Comparison of ENCODE assay signal across 12 cellular contexts in the genomic region with DNA sequence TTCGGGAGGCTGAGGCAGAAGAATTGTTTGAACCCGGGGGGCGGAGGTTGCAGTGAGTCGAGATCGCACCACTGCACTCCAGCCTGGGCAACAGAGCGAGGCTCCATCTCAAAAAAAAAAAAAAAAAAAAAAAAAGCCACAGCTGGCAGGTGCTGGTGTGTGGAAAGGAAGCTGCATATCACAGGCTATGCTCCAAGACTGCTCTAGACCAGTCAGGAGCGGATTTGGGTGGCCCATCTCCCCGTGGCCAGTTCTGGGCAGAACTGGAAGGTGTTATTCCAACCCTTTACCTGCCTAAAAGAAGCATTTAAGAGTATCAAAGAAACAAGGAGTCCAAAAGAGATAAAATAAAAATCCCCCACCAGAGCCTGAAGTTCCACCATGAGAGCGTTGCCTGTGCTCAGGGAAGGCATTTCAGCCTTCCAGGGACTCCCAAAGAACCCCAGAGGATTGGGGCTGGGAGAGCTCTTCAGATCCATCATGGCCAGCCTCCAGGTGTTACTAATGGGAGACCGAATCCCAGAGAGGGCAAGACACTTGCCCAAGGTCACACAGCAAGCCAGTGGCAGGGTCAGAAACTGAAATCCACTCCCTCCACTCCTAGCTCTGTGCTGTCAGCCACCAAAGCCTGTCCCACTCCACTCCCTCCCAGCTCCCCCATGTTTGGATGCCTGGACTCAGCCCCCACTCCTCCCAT. TPM values are rescaled to one million over a fixed set of nuclear protein-coding genes. Genes with fewer than 3 reads are reported as not detected.
DNase-seq lines count a peak whose midpoint lies in the region; ATAC-seq and TF ChIP-seq lines count a peak whose summit lies in the region.
"Had no signal": no experiment of that assay in that cellular context is flagged by ENCODE, and none has a peak within 500 bp of the region (broad histone marks: within the 10 kb centered on the region; RNA-seq: fewer than 3 reads in every experiment).

No MANE protein-coding gene starts in this region.

- H3K27me3 ChIP-seq in CD4-positive, alpha-beta T cell (ENCODE audit: control insufficient read depth, insufficient read depth, low read length): no peaks in the 10 kb centered on the region

- no peak overlapping the region for H3K4me3 Mint-ChIP-seq in activated T-cell treated with anti-CD3 and anti-CD28 coated beads, Interleukin-2, amount 50 U/mL, for 24 hours
- no peak overlapping the region for H3K4me3 Mint-ChIP-seq in CD4-positive, alpha-beta T cell

- no peaks in the 10 kb centered on the region for H3K9me3 ChIP-seq in CD4-positive, alpha-beta T cell (ENCODE audit: control insufficient read depth, low read length)
- H3K9me3 ChIP-seq: HAP-1 had no signal

- H3K9me3 Mint-ChIP-seq in activated T-cell treated with anti-CD3 and anti-CD28 coated beads, Interleukin-2, amount 50 U/mL, for 24 hours: no peaks in the 10 kb centered on the region
- no peaks in the 10 kb centered on the region for H3K9me3 Mint-ChIP-seq in CD4-positive, alpha-beta T cell

- no peak for TF ChIP-seq CTCF in CD4-positive, alpha-beta T cell (IDR thresholded peaks at IDR 0.05)

- POLR2A ChIA-PET in CD4-positive, alpha-beta T cell (lab: Charles Lee): interaction anchor here (1.2 to 4.5 kb wide), 4 partner anchors 14 to 120 kb away, joined by 4 to 41 read pairs (median 6); a partner anchor contains a TSS
- POLR2A ChIA-PET in HEK293T (lab: Yijun Ruan, JAX): interaction anchor here (1.1 kb wide), 1 partner anchor 121 kb away, joined by 3 read pairs; no protein-coding TSS in a partner anchor

- peak overlapping the region; percentile 76 for H3K27ac Mint-ChIP-seq in activated T-cell treated with anti-CD3 and anti-CD28 coated beads, Interleukin-2, amount 50 U/mL, for 24 hours
- H3K27ac Mint-ChIP-seq in CD4-positive, alpha-beta T cell: peak overlapping the region; percentile 62

- no peaks in the 10 kb centered on the region for H3K4me1 Mint-ChIP-seq in activated T-cell treated with anti-CD3 and anti-CD28 coated beads, Interleukin-2, amount 50 U/mL, for 24 hours (ENCODE audit: low read depth)
- H3K4me1 Mint-ChIP-seq in CD4-positive, alpha-beta T cell (ENCODE audit: low read depth): peaks cover 18% of the 10 kb centered on the region

- CTCF ChIA-PET in CD4-positive, alpha-beta T cell (lab: Charles Lee): interaction anchor here (0.7 to 2.6 kb wide), 14 partner anchors 13 to 422 kb away, joined by 3 to 41 read pairs (median 4); a partner anchor contains a TSS
- CTCF ChIA-PET in HEK293T (lab: Yijun Ruan, JAX): interaction anchor here (0.6 to 2.8 kb wide), 13 partner anchors 9 to 211 kb away, joined by 3 to 14 read pairs (median 6); a partner anchor contains a TSS

- H3K36me3 Mint-ChIP-seq in activated T-cell treated with anti-CD3 and anti-CD28 coated beads, Interleukin-2, amount 50 U/mL, for 24 hours (ENCODE audit: low read depth): peaks cover 93% of the 10 kb centered on the region
- H3K36me3 Mint-ChIP-seq in CD4-positive, alpha-beta T cell (ENCODE audit: low read depth): peaks cover 79% of the 10 kb centered on the region

- no peak for ATAC-seq in CD4-positive, alpha-beta T cell (ENCODE audit: poor library complexity)
- ATAC-seq in left colon (peak; percentile 9), GM21723 (IDR thresholded peaks at IDR 0.05; ENCODE audit: unreplicated experiment) (no peak)

- no peak overlapping the region for H3K27ac ChIP-seq in CD4-positive, alpha-beta T cell (ENCODE audit: low read depth, low read length)

- no peaks in the 10 kb centered on the region for H3K27me3 Mint-ChIP-seq in activated T-cell treated with anti-CD3 and anti-CD28 coated beads, Interleukin-2, amount 50 U/mL, for 24 hours
- no peaks in the 10 kb centered on the region for H3K27me3 Mint-ChIP-seq in CD4-positive, alpha-beta T cell

- DNase-seq in activated T-cell treated with anti-CD3 and anti-CD28 coated beads, Interleukin-2, amount 50 U/mL, for 24 hours: no peak
- DNase-seq in activated T-cell treated with anti-CD3 and anti-CD28 coated beads, Interleukin-2, amount 50 U/mL, for 1 hour: no peak
- no peak for DNase-seq in CD4-positive, alpha-beta T cell
- no peak for DNase-seq in HEK293T (ENCODE audit: extremely low spot score)
- no peak for DNase-seq in left colon
- no peak for DNase-seq in HPDE6-E6E7 (ENCODE audit: extremely low spot score)
- DNase-seq: NCI-H2081, NCI-H226, NCI-H524 treated with DMSO at 0.1 percent for 48 hours, SHP77 treated with DMSO at 0.1 percent for 48 hours had no signal

- intact Hi-C loops in CD4-positive, alpha-beta T cell (cut with DNase I, micrococcal nuclease): loop anchor here (1.0 kb wide), 1 partner anchor 26 kb away; no protein-coding TSS in a partner anchor
- intact Hi-C loops in left colon (cut with DNase I, micrococcal nuclease): no loop called here

TF ChIP-seq in HEK293T, 16 proteins besides CTCF, POLR2A, EP300 and RAD21:
- TF ChIP-seq LEF1 (IDR thresholded peaks at IDR 0.05; ENCODE audit: borderline replicate concordance) (no peak), ZNF384 (IDR thresholded peaks at IDR 0.05) (peak; percentile 11; the same call in 1 of the 2 replicates), SP1 (IDR thresholded peaks at IDR 0.05) (no peak), TARDBP (IDR thresholded peaks at IDR 0.05) (no peak)

RNA-seq across cellular contexts. Expression of a gene that starts 14.3 kb away (rescaled TPM):
- total RNA-seq in CD4-positive, alpha-beta T cell: 10 to 100 TPM; 85.1 to 89.9 TPM
- total RNA-seq in left colon: 10 to 100 TPM; 10.4 to 11.2 TPM

RNA-seq across cellular contexts. Expression of a gene that starts 44.6 kb away (rescaled TPM):
- under 1 TPM; 0.05 to 0.20 TPM for total RNA-seq in CD4-positive, alpha-beta T cell
- under 1 TPM in 1 of 2 donors, not detected in 1; 0.20 TPM for total RNA-seq in left colon

RNA-seq across cellular contexts. Expression of a gene that starts 47.3 kb away (rescaled TPM):
- under 1 TPM; 0.20 to 0.63 TPM for total RNA-seq in CD4-positive, alpha-beta T cell
- 10 to 100 TPM; 64.1 to 66.4 TPM for total RNA-seq in left colon

Comparison
In these comparisons a context has a peak if more than half of its experiments do, and no peak if none do; other contexts are left out.
1. RNA of a gene that starts 14.3 kb away (total RNA-seq): 85.1 to 89.9 TPM in CD4-positive, alpha-beta T cell; 10.4 to 11.2 TPM in left colon; every median in the first group is over 4 times any median in the second.
2. RNA of a gene that starts 47.3 kb away (total RNA-seq): 64.1 to 66.4 TPM in left colon; 0.20 to 0.63 TPM in CD4-positive, alpha-beta T cell; every median in the first group is over 10 times any median in the second.
3. intact Hi-C loops: an anchor here in CD4-positive, alpha-beta T cell (1.0 kb wide); none called in left colon.